20 cellular contexts compared by ENCODE assay signal in the genomic region with DNA sequence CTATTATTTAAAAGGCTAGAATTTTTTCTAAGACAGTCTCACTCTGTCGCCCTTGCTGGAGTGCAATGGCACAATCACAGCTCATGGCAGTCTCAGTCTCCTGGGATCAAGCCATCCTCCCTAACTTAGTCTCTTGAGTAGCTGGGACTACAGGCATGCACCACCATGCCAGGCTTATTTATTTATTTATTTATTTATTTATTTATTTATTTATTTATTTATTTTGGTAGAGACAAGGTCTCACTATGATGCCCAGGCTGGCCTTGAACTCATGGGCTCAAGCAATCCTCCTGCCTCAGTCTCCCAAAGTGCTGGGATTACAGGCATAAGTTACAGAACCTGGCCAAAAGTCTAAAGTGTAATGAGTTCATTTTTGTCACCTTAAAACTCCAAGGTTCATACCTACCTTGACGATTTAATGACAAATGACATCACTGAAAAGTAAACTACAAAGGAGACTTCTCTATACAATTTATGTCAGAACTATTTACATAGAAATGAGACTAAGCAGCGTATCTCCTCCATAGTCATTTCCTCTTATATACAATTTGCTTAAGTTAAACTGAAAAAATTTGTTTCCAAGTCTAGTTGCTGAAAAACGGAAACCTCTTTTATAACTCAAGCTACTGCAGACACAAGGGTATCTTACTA.
DNase-seq lines count a peak whose midpoint lies in the region; ATAC-seq and TF ChIP-seq lines count a peak whose summit lies in the region.
"Had no signal": no experiment of that assay in that cellular context is flagged by ENCODE, and none has a peak within 500 bp of the region (broad histone marks: within the 10 kb centered on the region; RNA-seq: fewer than 3 reads in every experiment).

No MANE protein-coding gene starts in this region.

- CTCF ChIA-PET in CD8-positive, alpha-beta memory T cell (lab: Charles Lee): no interaction called here

- no peak overlapping the region for H3K27ac Mint-ChIP-seq in CD8-positive, alpha-beta memory T cell
- H3K27ac Mint-ChIP-seq: B cell had no signal

- no peaks in the 10 kb centered on the region for H3K9me3 ChIP-seq in hepatocyte (ENCODE audit: low read depth)
- no peaks in the 10 kb centered on the region for H3K9me3 ChIP-seq in mucosa of rectum (ENCODE audit: control insufficient read depth in 2 of 2, low read length in 2 of 2)
- no peaks in the 10 kb centered on the region for H3K9me3 ChIP-seq in CD8-positive, alpha-beta memory T cell (ENCODE audit: low read length)
- H3K9me3 ChIP-seq: SJSA1 had no signal

- no peak overlapping the region for H3K4me2 ChIP-seq in hepatocyte

- peak overlapping the region in 1 of 2 donors; percentile 61 for H3K9ac ChIP-seq in mucosa of rectum (ENCODE audit: low read depth in 1 of 2, low read length in 2 of 2)
- H3K9ac ChIP-seq: GM23248 had no signal

- H3K36me3 Mint-ChIP-seq in CD8-positive, alpha-beta memory T cell: no peaks in the 10 kb centered on the region

- no peaks in the 10 kb centered on the region for H3K4me1 Mint-ChIP-seq in CD8-positive, alpha-beta memory T cell
- H3K4me1 Mint-ChIP-seq: B cell had no signal

- no peak overlapping the region for H2AFZ ChIP-seq in hepatocyte
- H2AFZ ChIP-seq: GM23248 had no signal

- POLR2A ChIA-PET in CD8-positive, alpha-beta memory T cell (lab: Charles Lee): no interaction called here

- no peaks in the 10 kb centered on the region for H3K9me3 Mint-ChIP-seq in CD8-positive, alpha-beta memory T cell

- no peak for ATAC-seq in HG02885 (IDR thresholded peaks at IDR 0.05; ENCODE audit: poor library complexity, unreplicated experiment)

- peaks cover 16% of the 10 kb centered on the region for H3K4me1 ChIP-seq in hepatocyte (ENCODE audit: insufficient read depth)
- H3K4me1 ChIP-seq in mucosa of rectum (ENCODE audit: control insufficient read depth in 2 of 2, insufficient read depth in 2 of 2, low read length in 2 of 2): peaks cover 10 to 29% of the 10 kb centered on the region in 2 donors
- no peaks in the 10 kb centered on the region for H3K4me1 ChIP-seq in CD8-positive, alpha-beta memory T cell (ENCODE audit: insufficient read depth, low read length)
- H3K4me1 ChIP-seq: SJSA1 had no signal

- H3K27me3 Mint-ChIP-seq in CD8-positive, alpha-beta memory T cell: peaks cover 0 to 15% of the 10 kb centered on the region in 2 donors
- H3K27me3 Mint-ChIP-seq: B cell had no signal

- H3K36me3 ChIP-seq in hepatocyte (replicated peaks; ENCODE audit: insufficient read depth, low read depth) (no peaks in the 10 kb centered on the region), mucosa of rectum (ENCODE audit: control insufficient read depth in 2 of 2, insufficient read depth in 2 of 2, low read length in 2 of 2) (no peaks in the 10 kb centered on the region)
- H3K36me3 ChIP-seq in CD8-positive, alpha-beta memory T cell (ENCODE audit: insufficient read depth, low read length): no peaks in the 10 kb centered on the region

- 88% methylated on average over 4 of the region's 4 CpGs for WGBS in hepatocyte (ENCODE audit: low lambda C conversion rate, missing lambda C conversion rate)

- H3K4me3 Mint-ChIP-seq in CD8-positive, alpha-beta memory T cell: no peak overlapping the region
- H3K4me3 Mint-ChIP-seq: B cell had no signal

- H3K4me3 ChIP-seq in hepatocyte (no peak overlapping the region), mucosa of rectum (ENCODE audit: low read length in 2 of 2) (peak overlapping the region; percentile 61 to 72)
- no peak overlapping the region for H3K4me3 ChIP-seq in CD8-positive, alpha-beta memory T cell (ENCODE audit: low read length)
- H3K4me3 ChIP-seq: GM23248, SJSA1 had no signal

- no peak for TF ChIP-seq CTCF in 22Rv1 (IDR thresholded peaks at IDR 0.05)
- no peak for TF ChIP-seq CTCF in hepatocyte (IDR thresholded peaks at IDR 0.05; ENCODE audit: poor library complexity)

- no peaks in the 10 kb centered on the region for H4K20me1 ChIP-seq in hepatocyte (ENCODE audit: insufficient read depth, poor library complexity, severe bottlenecking)

- DNase-seq in HT-29 (ENCODE audit: low spot score): peak; percentile 40
- DNase-seq in hepatocyte (ENCODE audit: low spot score): no peak
- DNase-seq in CD8-positive, alpha-beta memory T cell: no peak
- DNase-seq in NCI-H1048 (lab: John Stamatoyannopoulos, UW): no peak
- DNase-seq in glomerular visceral epithelial cell (ENCODE audit: extremely low spot score): no peak
- DNase-seq: 8988T, COR-L47, DMS153, EL, GM23248, HCEC 1CT, NCI-H1436 treated with DMSO at 0.1 percent for 48 hours, NCI-H2029 treated with DMSO at 0.1 percent for 48 hours, NCI-H2171, NCI-H526 had no signal

- H3K27me3 ChIP-seq in hepatocyte (no peaks in the 10 kb centered on the region), mucosa of rectum (ENCODE audit: control insufficient read depth in 2 of 2, insufficient read depth in 2 of 2, low read length in 2 of 2) (no peaks in the 10 kb centered on the region)
- no peaks in the 10 kb centered on the region for H3K27me3 ChIP-seq in CD8-positive, alpha-beta memory T cell (ENCODE audit: insufficient read depth, low read length, poor library complexity, severe bottlenecking)
- H3K27me3 ChIP-seq: SJSA1 had no signal

- H3K9me2 ChIP-seq in hepatocyte (replicated peaks; ENCODE audit: insufficient read depth): no peaks in the 10 kb centered on the region

- peak overlapping the region; percentile 75 for H3K27ac ChIP-seq in 22Rv1
- peak overlapping the region; percentile 80 for H3K27ac ChIP-seq in hepatocyte
- peak overlapping the region; percentile 63 to 96 for H3K27ac ChIP-seq in mucosa of rectum (ENCODE audit: low read depth in 2 of 2, low read length in 2 of 2)
- H3K27ac ChIP-seq in CD8-positive, alpha-beta memory T cell (ENCODE audit: low read depth, low read length): no peak overlapping the region
- H3K27ac ChIP-seq: GM23248, SJSA1 had no signal

- peaks cover 85% of the 10 kb centered on the region for H3K79me2 ChIP-seq in hepatocyte

Comparison
In these comparisons a context has a peak if more than half of its experiments do, and no peak if none do; other contexts are left out.
1. H3K4me3 ChIP-seq: peak in mucosa of rectum (2 of 2); none in hepatocyte (single experiment) and CD8-positive, alpha-beta memory T cell (single experiment).